ENCODE assay signal across 14 cellular contexts in genomic region chr11:96136623-96137313, GRCh38.
DNase-seq lines count a peak whose midpoint lies in the region; ATAC-seq, FAIRE-seq and TF ChIP-seq lines count a peak whose summit lies in the region.
"Had no signal": no experiment of that assay in that cellular context is flagged by ENCODE, and none has a peak within 500 bp of the region (broad histone marks: within the 10 kb centered on the region; RNA-seq: fewer than 3 reads in every experiment).

No MANE protein-coding gene starts in this region.

- peak overlapping the region; percentile 76 for H4K8ac ChIP-seq in mesendoderm (ENCODE audit: low read depth, low read length)

- WGBS in mesendoderm (ENCODE audit: extremely low coverage, insufficient coverage, low lambda C conversion rate): no CpG with 5 or more reads among the region's 3 CpGs

- no peaks in the 10 kb centered on the region for H3K4me1 ChIP-seq in mesendoderm (ENCODE audit: control insufficient read depth, low read depth, low read length)
- peaks cover 0 to 29% (median 19%) of the 10 kb centered on the region in 5 donors for H3K4me1 ChIP-seq in subcutaneous abdominal adipose tissue (ENCODE audit: control insufficient read depth in 5 of 5, insufficient read depth in 5 of 5, low read length in 5 of 5)
- H3K4me1 ChIP-seq in left lung: peaks cover 3 to 23% of the 10 kb centered on the region in 2 donors

- DNase-seq in activated naive CD4-positive, alpha-beta T cell treated with anti-CD3 and anti-CD28 coated beads for 36 hours: no peak
- DNase-seq in activated naive CD4-positive, alpha-beta T cell treated with Interleukin-2 at 50 U/mL for 16 hours: no peak
- DNase-seq in activated naive CD8-positive, alpha-beta T cell treated with anti-CD3 and anti-CD28 coated beads, Interleukin-2, amount 10 ng/mL, durations not matched to agents 7 days and 5 days: no peak
- DNase-seq in mesendoderm (no peak), RCC 7860 (ENCODE audit: low spot score) (no peak), Calu3 (no peak), left lung (no peak)
- DNase-seq: effector CD8-positive, alpha-beta T cell; heart left ventricle; lower lobe of right lung; NCI-H524; right cardiac atrium had no signal

- no peak overlapping the region for H3K18ac ChIP-seq in mesendoderm (ENCODE audit: low read length)

- H2BK5ac ChIP-seq in mesendoderm (ENCODE audit: low read length): no peak overlapping the region

- H3K27ac Mint-ChIP-seq in activated naive CD4-positive, alpha-beta T cell treated with anti-CD3 and anti-CD28 coated beads for 36 hours: peak overlapping the region; percentile 92
- peak overlapping the region; percentile 59 for H3K27ac Mint-ChIP-seq in activated naive CD8-positive, alpha-beta T cell treated with anti-CD3 and anti-CD28 coated beads, Interleukin-2, amount 10 ng/mL, durations not matched to agents 7 days and 5 days
- H3K27ac Mint-ChIP-seq in Calu3 (ENCODE audit: unreplicated experiment): no peak overlapping the region

- H3K4me3 Mint-ChIP-seq in activated naive CD4-positive, alpha-beta T cell treated with anti-CD3 and anti-CD28 coated beads for 36 hours: peak overlapping the region; percentile 28
- peak overlapping the region; percentile 26 for H3K4me3 Mint-ChIP-seq in activated naive CD8-positive, alpha-beta T cell treated with anti-CD3 and anti-CD28 coated beads, Interleukin-2, amount 10 ng/mL, durations not matched to agents 7 days and 5 days
- no peak overlapping the region for H3K4me3 Mint-ChIP-seq in Calu3 (ENCODE audit: low read depth, unreplicated experiment)

- TF ChIP-seq CTCF in Calu3 (IDR thresholded peaks at IDR 0.05; ENCODE audit: unreplicated experiment): no peak
- no peak for TF ChIP-seq CTCF in left lung (IDR thresholded peaks at IDR 0.05)

- no peak for FAIRE-seq in RCC 7860 (lab: Jason Lieb, UNC)

- H3K56ac ChIP-seq in mesendoderm (ENCODE audit: low read length): no peak overlapping the region

- no peaks in the 10 kb centered on the region for H3K27me3 ChIP-seq in mesendoderm (ENCODE audit: insufficient read depth, low read length, poor library complexity)
- H3K27me3 ChIP-seq in subcutaneous abdominal adipose tissue (ENCODE audit: control insufficient read depth in 5 of 5, insufficient read depth in 4 of 5, low read length in 5 of 5): no peaks in the 10 kb centered on the region
- no peaks in the 10 kb centered on the region for H3K27me3 ChIP-seq in left lung
- H3K27me3 ChIP-seq: heart left ventricle, vagina had no signal

- peaks cover 70% of the 10 kb centered on the region for H3K4me1 Mint-ChIP-seq in activated naive CD4-positive, alpha-beta T cell treated with anti-CD3 and anti-CD28 coated beads for 36 hours (ENCODE audit: low read depth)
- H3K4me1 Mint-ChIP-seq in activated naive CD8-positive, alpha-beta T cell treated with anti-CD3 and anti-CD28 coated beads, Interleukin-2, amount 10 ng/mL, durations not matched to agents 7 days and 5 days: peaks cover 33% of the 10 kb centered on the region
- H3K4me1 Mint-ChIP-seq in Calu3 (ENCODE audit: low read depth, unreplicated experiment): peaks cover 25% of the 10 kb centered on the region

- CTCF ChIA-PET in activated naive CD4-positive, alpha-beta T cell treated with anti-CD3 and anti-CD28 coated beads for 36 hours (lab: Charles Lee): interaction anchor here (0.6 to 1.4 kb wide), 5 partner anchors 22 to 991 kb away, joined by 3 to 6 read pairs (median 4); no protein-coding TSS in a partner anchor
- CTCF ChIA-PET in Calu3 (lab: Charles Lee): interaction anchor here (0.7 kb wide), 1 partner anchor 47 kb away, joined by 3 read pairs; no protein-coding TSS in a partner anchor

- no peak overlapping the region for H2AK5ac ChIP-seq in mesendoderm (ENCODE audit: low read length)

- H3K4me3 ChIP-seq in mesendoderm (ENCODE audit: low read length): no peak overlapping the region
- no peak overlapping the region for H3K4me3 ChIP-seq in subcutaneous abdominal adipose tissue (ENCODE audit: low read depth in 1 of 5, low read length in 5 of 5)
- H3K4me3 ChIP-seq in left lung: no peak overlapping the region
- H3K4me3 ChIP-seq: heart left ventricle, lower lobe of right lung, vagina had no signal

- no peak overlapping the region for H3K4ac ChIP-seq in mesendoderm (ENCODE audit: low read depth, low read length)

- H3K9me3 ChIP-seq in subcutaneous abdominal adipose tissue (ENCODE audit: control insufficient read depth in 5 of 5, low read length in 5 of 5) (no peaks in the 10 kb centered on the region), left lung (no peaks in the 10 kb centered on the region)
- H3K9me3 ChIP-seq: heart left ventricle, lower lobe of right lung, vagina had no signal

- H3K36me3 Mint-ChIP-seq in activated naive CD4-positive, alpha-beta T cell treated with anti-CD3 and anti-CD28 coated beads for 36 hours (ENCODE audit: low read depth): peaks cover 20% of the 10 kb centered on the region
- peaks cover 23% of the 10 kb centered on the region for H3K36me3 Mint-ChIP-seq in activated naive CD8-positive, alpha-beta T cell treated with anti-CD3 and anti-CD28 coated beads, Interleukin-2, amount 10 ng/mL, durations not matched to agents 7 days and 5 days
- no peaks in the 10 kb centered on the region for H3K36me3 Mint-ChIP-seq in Calu3 (ENCODE audit: insufficient read depth, unreplicated experiment)

- H3K27ac ChIP-seq in mesendoderm (ENCODE audit: low read depth, low read length) (no peak overlapping the region), subcutaneous abdominal adipose tissue (ENCODE audit: low read depth, low read length) (peak overlapping the region; percentile 21), left lung (peak overlapping the region in 1 of 2 donors; percentile 1)
- H3K27ac ChIP-seq: lower lobe of right lung, vagina had no signal

- no peak overlapping the region for H3K4me2 ChIP-seq in mesendoderm (ENCODE audit: low read length)

- ATAC-seq in activated naive CD8-positive, alpha-beta T cell treated with anti-CD3 and anti-CD28 coated beads, Interleukin-2, amount 10 ng/mL, durations not matched to agents 7 days and 5 days (ENCODE audit: low read depth): peak; percentile 16
- no peak for ATAC-seq in left lung
- ATAC-seq: heart left ventricle, lower lobe of right lung, right cardiac atrium had no signal

- BruUV-seq in Calu3 (replicated peaks; lab: Mats Ljungman, UMichigan): no TSS peak

- no peaks in the 10 kb centered on the region for H3K36me3 ChIP-seq in mesendoderm (ENCODE audit: control insufficient read depth, insufficient read depth, low read length)
- H3K36me3 ChIP-seq in subcutaneous abdominal adipose tissue (ENCODE audit: control insufficient read depth in 5 of 5, insufficient read depth in 5 of 5, low read length in 5 of 5): no peaks in the 10 kb centered on the region
- H3K36me3 ChIP-seq in left lung: no peaks in the 10 kb centered on the region
- H3K36me3 ChIP-seq: heart left ventricle, lower lobe of right lung, vagina had no signal

- POLR2A ChIA-PET in activated naive CD8-positive, alpha-beta T cell treated with anti-CD3 and anti-CD28 coated beads, Interleukin-2, amount 10 ng/mL, durations not matched to agents 7 days and 5 days (lab: Charles Lee): no interaction called here

- no peak overlapping the region for H3K9ac ChIP-seq in mesendoderm (ENCODE audit: low read length)
- H3K9ac ChIP-seq in subcutaneous abdominal adipose tissue (ENCODE audit: low read length in 5 of 5): peak overlapping the region in 1 of 5 donors; percentile 11

- H3K27me3 Mint-ChIP-seq in activated naive CD4-positive, alpha-beta T cell treated with anti-CD3 and anti-CD28 coated beads for 36 hours (ENCODE audit: low read depth): no peaks in the 10 kb centered on the region
- H3K27me3 Mint-ChIP-seq in activated naive CD8-positive, alpha-beta T cell treated with anti-CD3 and anti-CD28 coated beads, Interleukin-2, amount 10 ng/mL, durations not matched to agents 7 days and 5 days: no peaks in the 10 kb centered on the region
- no peaks in the 10 kb centered on the region for H3K27me3 Mint-ChIP-seq in Calu3 (ENCODE audit: unreplicated experiment)

- intact Hi-C loops in activated naive CD4-positive, alpha-beta T cell treated with anti-CD3 and anti-CD28 coated beads for 36 hours (cut with micrococcal nuclease): loop anchor here (2.0 kb wide), 1 partner anchor 14 kb away; no protein-coding TSS in a partner anchor
- intact Hi-C loops in Calu3 (cut with micrococcal nuclease; ENCODE audit: unreplicated experiment) (no loop called here), left lung (cut with DNase I) (no loop called here)

- no peak overlapping the region for H2BK15ac ChIP-seq in mesendoderm (replicated peaks; ENCODE audit: low read depth)

- H4K5ac ChIP-seq in mesendoderm (ENCODE audit: low read length): no peak overlapping the region

- H3K9me3 Mint-ChIP-seq in activated naive CD4-positive, alpha-beta T cell treated with anti-CD3 and anti-CD28 coated beads for 36 hours: no peaks in the 10 kb centered on the region
- H3K9me3 Mint-ChIP-seq in activated naive CD8-positive, alpha-beta T cell treated with anti-CD3 and anti-CD28 coated beads, Interleukin-2, amount 10 ng/mL, durations not matched to agents 7 days and 5 days: peaks cover 2% of the 10 kb centered on the region
- H3K9me3 Mint-ChIP-seq in Calu3 (ENCODE audit: low read depth, unreplicated experiment): no peaks in the 10 kb centered on the region

- no peak overlapping the region for H3K23ac ChIP-seq in mesendoderm (ENCODE audit: low read length)

- H2BK120ac ChIP-seq in mesendoderm (ENCODE audit: low read depth, low read length): no peak overlapping the region

- H3K79me2 ChIP-seq in mesendoderm (ENCODE audit: control insufficient read depth, insufficient read depth, low read length): no peaks in the 10 kb centered on the region

- no peaks in the 10 kb centered on the region for H3K79me1 ChIP-seq in mesendoderm (ENCODE audit: low read length)
